ENCODE assay signal across 1 cellular context in genomic region chr10:100912609-100913469, GRCh38.
TF ChIP-seq lines count a peak whose summit lies in the region.

Gene SLF2 (plus strand): TSS chr10:100912963. CDS start chr10:100913111, 148 bp downstream.

TF ChIP-seq in A549, 52 proteins besides CTCF, POLR2A, EP300 and RAD21 (continued from another document):
- TF ChIP-seq REST (IDR thresholded peaks at IDR 0.05) (0 out of 2 replicates have a peak, but pooled peaks have one; percentile 38), ZNF302 (CRISPR knock-in tag; IDR thresholded peaks at IDR 0.05) (no peak), ATOH8 (CRISPR knock-in tag; IDR thresholded peaks at IDR 0.05; ENCODE audit: low read depth) (peak; percentile 67; the same call in 1 of the 2 replicates), CEBPB (IDR thresholded peaks at IDR 0.05) (peak; percentile 52 to 87; a peak in 3 of 4 replicates), SMC3 (IDR thresholded peaks at IDR 0.05) (no peak), PBX3 (IDR thresholded peaks at IDR 0.05) (peak; percentile 85), USF2 (IDR thresholded peaks at IDR 0.05) (peak; percentile 57), ESRRA (IDR thresholded peaks at IDR 0.05; ENCODE audit: borderline replicate concordance, low read length) (no peak), FOSB (CRISPR knock-in tag; IDR thresholded peaks at IDR 0.05) (no peak)
